14 cellular contexts compared by ENCODE assay signal in the genomic region with DNA sequence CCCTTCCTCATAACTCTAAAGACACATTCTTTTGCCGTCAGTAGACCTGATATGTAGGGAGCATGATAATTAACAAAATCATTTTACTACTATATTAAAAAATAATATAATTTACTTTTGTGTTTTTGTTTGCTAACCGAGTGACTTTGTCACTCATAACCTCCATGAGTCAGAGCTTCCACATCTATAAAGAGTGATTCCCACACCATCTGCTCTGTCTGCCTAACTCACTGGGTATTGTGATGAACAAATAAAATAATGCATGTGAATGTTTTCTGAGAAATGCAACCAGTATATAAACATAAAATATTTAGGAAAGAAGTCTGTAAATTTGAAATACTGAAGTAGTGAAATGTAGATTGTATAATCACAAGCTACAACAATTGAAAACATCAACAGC.
A peak's percentile ranks its signal among the peaks of the same experiment; 100 is the strongest.
DNase-seq lines count a peak whose midpoint lies in the region; ATAC-seq and TF ChIP-seq lines count a peak whose summit lies in the region.
"Had no signal": no experiment of that assay in that cellular context is flagged by ENCODE, and none has a peak within 500 bp of the region (broad histone marks: within the 10 kb centered on the region; RNA-seq: fewer than 3 reads in every experiment).

No MANE protein-coding gene starts in this region.

- POLR2A ChIA-PET in HEK293T (lab: Yijun Ruan, JAX) = no interaction called here

- CTCF ChIA-PET in HEK293T (lab: Yijun Ruan, JAX) = no interaction called here

- no peak overlapping the region for H3K4me3 ChIP-seq in fibroblast of mammary gland (ENCODE audit: control insufficient read depth, low read depth, low read length)

- TF ChIP-seq CTCF in fibroblast of mammary gland (conservative IDR thresholded peaks at IDR 0.05; ENCODE audit: control insufficient read depth, insufficient read depth, low read depth, low read length) = no peak

- ATAC-seq in HG03342 (IDR thresholded peaks at IDR 0.05; ENCODE audit: unreplicated experiment) = no peak
- ATAC-seq: HepG2 had no signal

- DNase-seq in NCI-H2171 treated with DMSO at 0.1 percent for 48 hours (lab: John Stamatoyannopoulos, UW) (peak; percentile 27), NCI-H2171 (lab: John Stamatoyannopoulos, UW) (no peak), M059J (ENCODE audit: low read depth) (peak; percentile 7), fibroblast of mammary gland (ENCODE audit: low read depth) (peak; percentile 5), NCI-H2029 (lab: John Stamatoyannopoulos, UW) (no peak), 8988T (no peak), HEK293T (ENCODE audit: extremely low spot score) (no peak)
- DNase-seq: ACHN; BE2C; CD4-positive, alpha-beta memory T cell; DMS153; H9 had no signal

TF ChIP-seq in HEK293T, 16 proteins besides CTCF, POLR2A, EP300 and RAD21:
- TF ChIP-seq ZNF384 (IDR thresholded peaks at IDR 0.05) = no peak
- TF ChIP-seq FOXK2 (IDR thresholded peaks at IDR 0.05) = no peak
- no peak for TF ChIP-seq L3MBTL2 (conservative IDR thresholded peaks at IDR 0.05)
- no peak for TF ChIP-seq ELF4 (IDR thresholded peaks at IDR 0.05)
- TF ChIP-seq FOXM1 (IDR thresholded peaks at IDR 0.05; ENCODE audit: borderline replicate concordance) = no peak

Comparison
In these comparisons a context has a peak if more than half of its experiments do, and no peak if none do; other contexts are left out.
1. DNase-seq: peak in NCI-H2171 treated with DMSO at 0.1 percent for 48 hours (single experiment), M059J (single experiment) and fibroblast of mammary gland (single experiment); none in NCI-H2171 (single experiment), NCI-H2029 (single experiment), 8988T (single experiment) and HEK293T (single experiment).